ENCODE assay signal across 8 cellular contexts in the genomic region with DNA sequence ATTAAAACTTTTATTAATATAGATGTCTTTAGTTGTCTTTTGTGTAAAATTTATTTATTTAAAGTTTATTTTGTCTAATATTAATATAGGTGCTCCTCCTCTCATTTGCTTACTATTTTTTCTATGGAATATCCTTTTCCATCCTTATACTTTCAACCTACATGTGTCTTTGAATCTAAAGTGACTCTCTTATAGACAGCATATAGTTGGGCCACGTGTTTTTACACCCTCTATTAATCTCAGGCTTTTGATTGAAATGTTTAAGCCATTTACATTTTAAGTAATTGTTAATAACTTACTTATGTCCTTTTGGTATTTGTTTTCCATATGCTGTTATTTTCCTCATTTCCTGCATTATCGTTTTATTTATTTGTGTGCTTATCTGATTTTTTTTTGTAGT.
"Had no signal": no experiment of that assay in that cellular context is flagged by ENCODE, and none has a peak within 500 bp of the region (broad histone marks: within the 10 kb centered on the region; RNA-seq: fewer than 3 reads in every experiment).

No MANE protein-coding gene starts in this region.

- ATAC-seq: GM12878 had no signal

- H3K4me3 ChIP-seq: GM12878 had no signal

- FAIRE-seq: G401.6, GM12878, GM12891, GM12892, GM18507, GM19239 had no signal

- DNase-seq: GDM1, GF-D8 had no signal
